Comparison of ENCODE assay signal across 1 cellular context in genomic region chr1:101781437-101781836, GRCh38.
TF ChIP-seq lines count a peak whose summit lies in the region.

No MANE protein-coding gene starts in this region.

TF ChIP-seq in GM23338, 12 proteins besides CTCF, POLR2A, EP300 and RAD21 (continued from another document):
- TF ChIP-seq, protein P1, sequence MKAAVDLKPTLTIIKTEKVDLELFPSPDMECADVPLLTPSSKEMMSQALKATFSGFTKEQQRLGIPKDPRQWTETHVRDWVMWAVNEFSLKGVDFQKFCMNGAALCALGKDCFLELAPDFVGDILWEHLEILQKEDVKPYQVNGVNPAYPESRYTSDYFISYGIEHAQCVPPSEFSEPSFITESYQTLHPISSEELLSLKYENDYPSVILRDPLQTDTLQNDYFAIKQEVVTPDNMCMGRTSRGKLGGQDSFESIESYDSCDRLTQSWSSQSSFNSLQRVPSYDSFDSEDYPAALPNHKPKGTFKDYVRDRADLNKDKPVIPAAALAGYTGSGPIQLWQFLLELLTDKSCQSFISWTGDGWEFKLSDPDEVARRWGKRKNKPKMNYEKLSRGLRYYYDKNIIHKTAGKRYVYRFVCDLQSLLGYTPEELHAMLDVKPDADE (IDR thresholded peaks at IDR 0.05): no peak
